Comparison of ENCODE assay signal across 14 cellular contexts in genomic region chr3:186511245-186511644, GRCh38. TPM values are rescaled to one million over a fixed set of nuclear protein-coding genes. Genes with fewer than 3 reads are reported as not detected.
A peak's percentile ranks its signal among the peaks of the same experiment; 100 is the strongest.
DNase-seq lines count a peak whose midpoint lies in the region; ATAC-seq, FAIRE-seq and TF ChIP-seq lines count a peak whose summit lies in the region.
"Had no signal": no experiment of that assay in that cellular context is flagged by ENCODE, and none has a peak within 500 bp of the region (broad histone marks: within the 10 kb centered on the region; RNA-seq: fewer than 3 reads in every experiment).

No MANE protein-coding gene starts in this region.

- no peak overlapping the region for H3K4me3 ChIP-seq in GM12878
- H3K4me3 ChIP-seq: A549, cardiac muscle cell, lung, right atrium auricular region had no signal

- TF ChIP-seq POLR2A in GM12878 (IDR thresholded peaks at IDR 0.05; ENCODE audit: low read depth, low read length): no peak

- CTCF ChIA-PET in GM12878 (lab: Yijun Ruan, JAX) (interaction anchor here (1.0 to 5.7 kb wide), 11 partner anchors 9 to 310 kb away, joined by 3 to 141 read pairs (median 5); no protein-coding TSS in a partner anchor), WTC11 (lab: Charles Lee) (interaction anchor here (0.6 kb wide), 1 partner anchor 30 kb away, joined by 3 read pairs; no protein-coding TSS in a partner anchor)

- no peak for DNase-seq in activated CD4-positive, alpha-beta T cell treated with anti-CD3 and anti-CD28 coated beads, Interleukin-2, amount 10 ng/mL, durations not matched to agents 24 days and 14 days
- no peak for DNase-seq in activated CD4-positive, alpha-beta T cell treated with anti-CD3 and anti-CD28 coated beads for 4 hours
- peak; percentile 70 for DNase-seq in GM12878 (ENCODE audit: low read depth, low spot score)
- DNase-seq in WTC11 (ENCODE audit: low spot score): no peak
- no peak for DNase-seq in NCI-H774 (lab: John Stamatoyannopoulos, UW)
- no peak for DNase-seq in kidney tubule cell (ENCODE audit: low spot score)
- DNase-seq: NCI-H146, RPMI8226 had no signal

- TF ChIP-seq RAD21 in GM12878 (IDR thresholded peaks at IDR 0.05; ENCODE audit: insufficient read depth, low read depth, low read length): no peak

- H3K27ac Mint-ChIP-seq in activated CD4-positive, alpha-beta T cell treated with anti-CD3 and anti-CD28 coated beads, Interleukin-2, amount 10 ng/mL, durations not matched to agents 24 days and 14 days: peak overlapping the region; percentile 64
- no peak overlapping the region for H3K27ac Mint-ChIP-seq in WTC11

- no peaks in the 10 kb centered on the region for H3K9me3 Mint-ChIP-seq in activated CD4-positive, alpha-beta T cell treated with anti-CD3 and anti-CD28 coated beads, Interleukin-2, amount 10 ng/mL, durations not matched to agents 24 days and 14 days
- no peaks in the 10 kb centered on the region for H3K9me3 Mint-ChIP-seq in WTC11

- H4K20me1 ChIP-seq in GM12878 (ENCODE audit: control insufficient read depth, insufficient read depth): no peaks in the 10 kb centered on the region

- SMC1A ChIA-PET in GM12878 (lab: Charles Lee; ENCODE audit: uncharacterized antibody, unreplicated experiment): interaction anchor here (0.6 to 12.3 kb wide), 14 partner anchors 8 to 585 kb away, joined by 3 to 257 read pairs (median 4); no protein-coding TSS in a partner anchor

- peak; percentile 7 for FAIRE-seq in GM12878 (lab: Jason Lieb, UNC)
- FAIRE-seq: A549 had no signal

- no peaks in the 10 kb centered on the region for H3K27me3 Mint-ChIP-seq in activated CD4-positive, alpha-beta T cell treated with anti-CD3 and anti-CD28 coated beads, Interleukin-2, amount 10 ng/mL, durations not matched to agents 24 days and 14 days
- peaks cover 2% of the 10 kb centered on the region; the same call in 1 of the 2 replicates for H3K27me3 Mint-ChIP-seq in WTC11 (ENCODE audit: low read depth)

- no peak overlapping the region for H3K9ac ChIP-seq in GM12878 (ENCODE audit: control insufficient read depth, insufficient read depth, low read length)

- H3K4me1 ChIP-seq in GM12878 (ENCODE audit: control insufficient read depth, insufficient read depth, low read length): peaks cover 51% of the 10 kb centered on the region
- H3K4me1 ChIP-seq: A549, right atrium auricular region had no signal

- in situ Hi-C loops in GM12878 (cut with MboI): no loop called here

- H3K27me3 ChIP-seq in GM12878 (replicated peaks in 1 of 2; ENCODE audit: control insufficient read depth in 2 of 2, insufficient read depth in 2 of 2, low read length in 1 of 2): no peaks in the 10 kb centered on the region
- H3K27me3 ChIP-seq: cardiac muscle cell, right atrium auricular region had no signal

- no peak for TF ChIP-seq CTCF in GM12878 (IDR thresholded peaks at IDR 0.05 in 2 of 3, conservative IDR thresholded peaks at IDR 0.05 in 1 of 3; ENCODE audit: control insufficient read depth in 2 of 3, extremely low read depth in 1 of 3, insufficient read depth in 1 of 3, low read depth in 3 of 3, low read length in 3 of 3)
- no peak for TF ChIP-seq CTCF in WTC11 (IDR thresholded peaks at IDR 0.05)

- RAD21 ChIA-PET in GM12878 (lab: Charles Lee; ENCODE audit: unreplicated experiment): interaction anchor here (0.6 to 7.8 kb wide), 9 partner anchors 9 to 256 kb away, joined by 3 to 192 read pairs (median 4); no protein-coding TSS in a partner anchor

- H3K36me3 Mint-ChIP-seq in activated CD4-positive, alpha-beta T cell treated with anti-CD3 and anti-CD28 coated beads, Interleukin-2, amount 10 ng/mL, durations not matched to agents 24 days and 14 days (ENCODE audit: low read depth): no peaks in the 10 kb centered on the region
- no peaks in the 10 kb centered on the region for H3K36me3 Mint-ChIP-seq in WTC11

- peaks cover 34% of the 10 kb centered on the region for H3K4me1 Mint-ChIP-seq in activated CD4-positive, alpha-beta T cell treated with anti-CD3 and anti-CD28 coated beads, Interleukin-2, amount 10 ng/mL, durations not matched to agents 24 days and 14 days
- H3K4me1 Mint-ChIP-seq in WTC11: peaks cover 5% of the 10 kb centered on the region; the same call in 1 of the 2 replicates

- H3K4me3 Mint-ChIP-seq in activated CD4-positive, alpha-beta T cell treated with anti-CD3 and anti-CD28 coated beads, Interleukin-2, amount 10 ng/mL, durations not matched to agents 24 days and 14 days: no peak overlapping the region
- no peak overlapping the region for H3K4me3 Mint-ChIP-seq in WTC11

- TF ChIP-seq EP300 in GM12878 (IDR thresholded peaks at IDR 0.05; ENCODE audit: borderline replicate concordance in 1 of 2, control insufficient read depth in 1 of 2, low read depth in 2 of 2, low read length in 2 of 2): peak in 1 of 2 experiments; percentile 66; a peak in 3 of 4 replicates

- WGBS in GM12878 (ENCODE audit: insufficient coverage, insufficient replicate concordance, low lambda C conversion rate, missing lambda C conversion rate): 2% methylated on average over 4 of the region's 4 CpGs

- ATAC-seq in GM19468 (IDR thresholded peaks at IDR 0.05; ENCODE audit: extremely low read depth, unreplicated experiment): peak; percentile 28
- peak; percentile 65 for ATAC-seq in HG03025 (IDR thresholded peaks at IDR 0.05; ENCODE audit: low FRiP score, unreplicated experiment)
- ATAC-seq in GM12878: peak; percentile 81
- ATAC-seq in WTC11: no peak
- ATAC-seq: A549 had no signal

- H3K9me3 ChIP-seq in GM12878 (replicated peaks; ENCODE audit: control insufficient read depth, insufficient read depth, low read length): no peaks in the 10 kb centered on the region
- H3K9me3 ChIP-seq: A549, right atrium auricular region had no signal

- intact Hi-C loops in activated CD4-positive, alpha-beta T cell treated with anti-CD3 and anti-CD28 coated beads, Interleukin-2, amount 10 ng/mL, durations not matched to agents 24 days and 14 days (cut with micrococcal nuclease): loop anchor here (5.0 kb wide), 1 partner anchor 94 kb away; no protein-coding TSS in a partner anchor
- intact Hi-C loops in GM12878 (cut with micrococcal nuclease; ENCODE audit: unreplicated experiment): loop anchor here (2.0 kb wide), 1 partner anchor 24 kb away; no protein-coding TSS in a partner anchor

- H3K27ac ChIP-seq in GM12878 (ENCODE audit: control insufficient read depth, insufficient read depth): 0 out of 2 replicates have a peak overlapping the region, but pooled peaks have one; percentile 29
- H3K27ac ChIP-seq: A549, cardiac muscle cell, right atrium auricular region had no signal

- H2AFZ ChIP-seq in GM12878 (ENCODE audit: control insufficient read depth, low read depth, low read length): no peak overlapping the region

- POLR2A ChIA-PET in GM12878 (lab: Charles Lee): interaction anchor here (1.0 to 2.1 kb wide), 6 partner anchors 11 to 29 kb away, joined by 3 to 11 read pairs (median 4); no protein-coding TSS in a partner anchor
- POLR2A ChIA-PET in WTC11 (lab: Charles Lee): no interaction called here

- H3K36me3 ChIP-seq in GM12878 (ENCODE audit: control insufficient read depth in 2 of 2, insufficient read depth in 2 of 2, low read length in 1 of 2): no peaks in the 10 kb centered on the region
- H3K36me3 ChIP-seq: cardiac muscle cell, right atrium auricular region had no signal

- no peaks in the 10 kb centered on the region for H3K79me2 ChIP-seq in GM12878 (ENCODE audit: control insufficient read depth, insufficient read depth, low read length)

- 0 out of 2 replicates have a peak overlapping the region, but pooled peaks have one; percentile 19 for H3K4me2 ChIP-seq in GM12878 (ENCODE audit: control insufficient read depth, insufficient read depth)
- H3K4me2 ChIP-seq: A549 had no signal

- no TSS peak for BruUV-seq in GM12878 (replicated peaks; lab: Mats Ljungman, UMichigan)

RNA-seq across cellular contexts. Expression of gene CRYGS, which starts 32.9 kb away (rescaled TPM):
- total RNA-seq in activated CD4-positive, alpha-beta T cell treated with anti-CD3 and anti-CD28 coated beads, Interleukin-2, amount 10 ng/mL, durations not matched to agents 24 days and 14 days: 4.4 and 4.8 TPM in 2 replicates
- 9.3 and 10.6 TPM in 2 replicates for total RNA-seq in GM12878 (2013; cell fraction: nucleolus; rRNA removed)
- 4.1 and 4.8 TPM in 2 replicates for total RNA-seq in GM12878 (2014; rRNA removed)
- total RNA-seq in GM12878 (2014; rRNA removed; fragmentation: Illumina TruSeq; extraction: Trizol): 2.4 and 2.5 TPM in 2 replicates
- 1.7 and 2.1 TPM in 2 replicates for total RNA-seq in GM12878 (2021)
- polyA plus RNA-seq in GM12878 (2011; ENCODE audit: low read depth): 3.1 TPM
- polyA plus RNA-seq in GM12878 (2011; rRNA removed): 5.8 and 6.0 TPM in 2 replicates
- polyA plus RNA-seq in GM12878 (2011; cell fraction: cytosol; rRNA removed): 2.4 and 4.3 TPM in 2 replicates
- 16.6 and 23.7 TPM in 2 replicates for polyA plus RNA-seq in GM12878 (2011; cell fraction: nucleus; rRNA removed)
- polyA plus RNA-seq in GM12878 (2012): 3.0 and 3.3 TPM in 2 replicates
- polyA plus RNA-seq in GM12878 (2014; fragmentation: Illumina TruSeq; extraction: Trizol): 2.5 and 4.5 TPM in 2 replicates
- polyA plus RNA-seq in GM12878 (2014; fragmentation: Nextera tagmentation; extraction: Ambion mirVana): 1 to 10 TPM; 1.4 to 2.8 TPM
- 3.5 and 5.3 TPM in 2 replicates for polyA plus RNA-seq in GM12878 (2014; rRNA removed)
- polyA plus RNA-seq in GM12878 (2016; fragmentation: Nextera tagmentation; extraction: Ambion mirVana): 1 to 10 TPM; 1.1 to 1.6 TPM
- polyA minus RNA-seq in GM12878 (2011; rRNA and poly(A)+ RNA removed): 2.9 and 5.3 TPM in 2 replicates
- 1.2 TPM in 1 of 2 replicates, not detected in the other for polyA minus RNA-seq in GM12878 (2011; cell fraction: cytosol; rRNA and poly(A)+ RNA removed)
- polyA minus RNA-seq in GM12878 (2011; cell fraction: nucleus; rRNA and poly(A)+ RNA removed): 6.6 and 10.3 TPM in 2 replicates
- total RNA-seq in WTC11 (2021): 1.7 to 2.9 TPM (median 1.9 TPM) in 3 replicates

RNA-seq across cellular contexts. Expression of gene TBCCD1, which starts 55.9 kb away (rescaled TPM):
- total RNA-seq in activated CD4-positive, alpha-beta T cell treated with anti-CD3 and anti-CD28 coated beads, Interleukin-2, amount 10 ng/mL, durations not matched to agents 24 days and 14 days: 20.9 and 21.4 TPM in 2 replicates
- total RNA-seq in GM12878 (2013; cell fraction: nucleolus; rRNA removed): 33.7 and 36.8 TPM in 2 replicates
- total RNA-seq in GM12878 (2014; rRNA removed): 20.4 and 21.1 TPM in 2 replicates
- total RNA-seq in GM12878 (2014; rRNA removed; fragmentation: Illumina TruSeq; extraction: Trizol): 14.8 and 15.0 TPM in 2 replicates
- total RNA-seq in GM12878 (2021): 11.5 and 12.3 TPM in 2 replicates
- polyA plus RNA-seq in GM12878 (2011; ENCODE audit: low read depth): 4.2 TPM
- 23.4 and 25.0 TPM in 2 replicates for polyA plus RNA-seq in GM12878 (2011; rRNA removed)
- polyA plus RNA-seq in GM12878 (2011; cell fraction: cytosol; rRNA removed): 17.0 and 18.7 TPM in 2 replicates
- polyA plus RNA-seq in GM12878 (2011; cell fraction: nucleus; rRNA removed): 16.5 and 17.4 TPM in 2 replicates
- 5.6 and 6.4 TPM in 2 replicates for polyA plus RNA-seq in GM12878 (2012)
- 14.3 and 16.5 TPM in 2 replicates for polyA plus RNA-seq in GM12878 (2014; fragmentation: Illumina TruSeq; extraction: Trizol)
- polyA plus RNA-seq in GM12878 (2014; fragmentation: Nextera tagmentation; extraction: Ambion mirVana): 10 to 100 TPM in 1 of 2 experiments, 1 to 10 TPM in 1; 6.9 to 11.3 TPM
- 14.1 and 14.7 TPM in 2 replicates for polyA plus RNA-seq in GM12878 (2014; rRNA removed)
- 10 to 100 TPM; 15.8 to 18.0 TPM for polyA plus RNA-seq in GM12878 (2016; fragmentation: Nextera tagmentation; extraction: Ambion mirVana)
- polyA minus RNA-seq in GM12878 (2011; rRNA and poly(A)+ RNA removed): 28.0 and 35.4 TPM in 2 replicates
- polyA minus RNA-seq in GM12878 (2011; cell fraction: cytosol; rRNA and poly(A)+ RNA removed): 9.1 and 11.5 TPM in 2 replicates
- polyA minus RNA-seq in GM12878 (2011; cell fraction: nucleus; rRNA and poly(A)+ RNA removed): 15.6 and 18.5 TPM in 2 replicates
- total RNA-seq in WTC11 (2021): 10.6 to 11.5 TPM (median 11.3 TPM) in 3 replicates

RNA-seq across cellular contexts. Expression of gene DNAJB11, which starts 59.3 kb away (rescaled TPM):
- 74.0 and 77.7 TPM in 2 replicates for total RNA-seq in activated CD4-positive, alpha-beta T cell treated with anti-CD3 and anti-CD28 coated beads, Interleukin-2, amount 10 ng/mL, durations not matched to agents 24 days and 14 days
- total RNA-seq in GM12878 (2013; cell fraction: nucleolus; rRNA removed): 51.5 and 52.8 TPM in 2 replicates
- 57.9 and 62.9 TPM in 2 replicates for total RNA-seq in GM12878 (2014; rRNA removed)
- total RNA-seq in GM12878 (2014; rRNA removed; fragmentation: Illumina TruSeq; extraction: Trizol): 52.7 and 57.7 TPM in 2 replicates
- 44.1 and 45.1 TPM in 2 replicates for total RNA-seq in GM12878 (2021)
- polyA plus RNA-seq in GM12878 (2011; ENCODE audit: low read depth): 32.4 TPM
- polyA plus RNA-seq in GM12878 (2011; rRNA removed): 43.3 and 56.9 TPM in 2 replicates
- polyA plus RNA-seq in GM12878 (2011; cell fraction: cytosol; rRNA removed): 15.0 and 15.3 TPM in 2 replicates
- 39.4 and 58.9 TPM in 2 replicates for polyA plus RNA-seq in GM12878 (2011; cell fraction: nucleus; rRNA removed)
- polyA plus RNA-seq in GM12878 (2012): 41.7 and 54.8 TPM in 2 replicates
- polyA plus RNA-seq in GM12878 (2014; fragmentation: Illumina TruSeq; extraction: Trizol): 65.0 and 67.8 TPM in 2 replicates
- 10 to 100 TPM; 16.2 to 26.4 TPM for polyA plus RNA-seq in GM12878 (2014; fragmentation: Nextera tagmentation; extraction: Ambion mirVana)
- 59.4 and 61.5 TPM in 2 replicates for polyA plus RNA-seq in GM12878 (2014; rRNA removed)
- polyA plus RNA-seq in GM12878 (2016; fragmentation: Nextera tagmentation; extraction: Ambion mirVana): 100 to 1,000 TPM; 130 to 135 TPM
- polyA minus RNA-seq in GM12878 (2011; rRNA and poly(A)+ RNA removed): 10.8 and 16.1 TPM in 2 replicates
- 13.3 and 16.3 TPM in 2 replicates for polyA minus RNA-seq in GM12878 (2011; cell fraction: cytosol; rRNA and poly(A)+ RNA removed)
- 20.3 and 33.4 TPM in 2 replicates for polyA minus RNA-seq in GM12878 (2011; cell fraction: nucleus; rRNA and poly(A)+ RNA removed)
- 44.2 to 56.3 TPM (median 47.8 TPM) in 3 replicates for total RNA-seq in WTC11 (2021)
